Comparison of ENCODE assay signal across 8 cellular contexts in the genomic region with DNA sequence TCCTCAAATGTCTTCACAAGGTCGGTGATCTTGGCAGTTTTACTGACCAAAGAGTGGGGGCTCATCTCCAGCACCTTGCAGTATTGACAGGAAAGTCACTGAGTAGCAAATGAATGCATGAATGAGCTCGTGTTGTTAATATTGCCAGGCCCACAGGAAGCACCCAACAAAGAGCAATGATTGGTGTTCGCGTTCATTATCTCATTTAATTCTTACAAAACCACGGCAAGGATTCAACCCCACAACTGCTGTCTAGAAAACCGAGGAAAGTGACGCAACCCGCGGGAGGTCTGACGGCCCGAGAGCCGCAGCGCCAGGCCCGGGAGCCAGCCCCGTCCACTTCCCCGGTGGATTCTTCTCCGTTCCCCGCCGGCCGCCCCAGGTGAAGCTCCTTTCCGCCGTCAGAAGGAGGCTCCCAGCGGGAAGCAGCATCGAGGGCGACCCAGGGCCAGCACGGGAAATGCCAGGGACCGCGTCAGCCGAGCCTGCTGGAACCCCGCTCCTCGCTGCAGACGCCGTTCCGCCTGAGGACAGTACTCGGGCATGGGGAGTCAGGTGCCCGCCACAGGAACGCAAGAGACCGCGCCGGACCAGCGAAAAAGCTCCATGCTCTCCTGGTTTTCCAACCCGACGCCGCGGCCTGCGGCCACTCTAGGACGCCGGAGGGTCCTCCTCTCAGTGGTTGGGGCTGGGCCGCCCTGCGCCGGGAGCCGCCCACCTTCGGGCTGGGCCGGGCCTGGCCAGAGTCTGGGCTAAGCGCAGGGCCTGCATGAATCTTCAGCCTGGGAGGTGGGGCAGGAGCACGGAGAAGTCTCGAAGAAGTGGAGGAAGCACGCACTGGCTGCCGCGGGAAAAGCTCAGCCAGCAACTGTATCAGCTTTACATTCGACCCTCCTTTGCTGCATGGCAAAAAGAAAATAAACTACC. TPM values are rescaled to one million over a fixed set of nuclear protein-coding genes. Genes with fewer than 3 reads are reported as not detected.
DNase-seq lines count a peak whose midpoint lies in the region; ATAC-seq, FAIRE-seq and TF ChIP-seq lines count a peak whose summit lies in the region.

No MANE protein-coding gene starts in this region.

- no peaks in the 10 kb centered on the region for H3K27me3 Mint-ChIP-seq in CD14-positive monocyte (ENCODE audit: low read depth in 3 of 3)

- TF ChIP-seq CTCF in CD14-positive monocyte (IDR thresholded peaks at IDR 0.05) (no peak), left lung (IDR thresholded peaks at IDR 0.05) (no peak)

- ATAC-seq in HG03378 (IDR thresholded peaks at IDR 0.05; ENCODE audit: unreplicated experiment) (peak; percentile 48), left lung (peak; percentile 100)

- peak overlapping the region; percentile 90 to 92 for H3K4me3 Mint-ChIP-seq in CD14-positive monocyte

- H3K9me3 Mint-ChIP-seq in CD14-positive monocyte: peaks cover 0 to 1% (median 0%) of the 10 kb centered on the region in 7 donors

- DNase-seq in CD14-positive monocyte (ENCODE audit: low spot score) (peak; percentile 75), GM19239 (ENCODE audit: insufficient read length, low spot score) (peak; percentile 42), NCI-H524 treated with DMSO at 0.1 percent for 48 hours (lab: John Stamatoyannopoulos, UW) (peak; percentile 58), dermis microvascular lymphatic vessel endothelial cell (ENCODE audit: low read depth in 2 of 2) (peak; percentile 77 to 93), left lung (peak; percentile 94 to 95)
- peak; percentile 24 for DNase-seq in activated CD4-positive, alpha-beta T cell treated with anti-CD3 and anti-CD28 coated beads, Interleukin-2, amount 50 U/mL, for 1 hour
- peak; percentile 31 for DNase-seq in stimulated activated CD4-positive, alpha-beta T cell treated with anti-CD3 and anti-CD28 coated beads, Interleukin-4, amount 100 ng/mL, for 24 hours

- H3K27ac ChIP-seq in left lung: peak overlapping the region; percentile 94 to 96

- H3K27me3 ChIP-seq in left lung: no peaks in the 10 kb centered on the region

- H3K9me3 ChIP-seq in left lung: no peaks in the 10 kb centered on the region

- peaks cover 48% of the 10 kb centered on the region for H3K4me1 Mint-ChIP-seq in CD14-positive monocyte

- H3K4me1 ChIP-seq in left lung: peaks cover 0 to 22% of the 10 kb centered on the region in 2 donors

- H3K4me3 ChIP-seq in left lung: peak overlapping the region; percentile 58 to 80

- no peaks in the 10 kb centered on the region for H3K36me3 ChIP-seq in left lung

- peak; percentile 88 for FAIRE-seq in GM19239 (lab: Jason Lieb, UNC)

- no peaks in the 10 kb centered on the region for H3K36me3 Mint-ChIP-seq in CD14-positive monocyte

- intact Hi-C loops in CD14-positive monocyte (cut with micrococcal nuclease): loop anchor here in 1 of 2 donors (10.0 kb wide), 1 partner anchor 127 kb away; no protein-coding TSS in a partner anchor
- intact Hi-C loops in left lung (cut with DNase I): no loop called here

- peak overlapping the region; percentile 90 to 97 (median 94) for H3K27ac Mint-ChIP-seq in CD14-positive monocyte

RNA-seq across cellular contexts. Expression of gene FER, which starts 19.8 kb away (rescaled TPM):
- 10 to 100 TPM in 1 of 2 donors, 1 to 10 TPM in 1; 6.2 to 14.7 TPM for polyA plus RNA-seq in CD14-positive monocyte
- total RNA-seq in dermis microvascular lymphatic vessel endothelial cell: 11.7 and 12.3 TPM in 2 replicates
- total RNA-seq in left lung: 10 to 100 TPM; 26.0 to 27.0 TPM

Comparison
In these comparisons a context has a peak if more than half of its experiments do, and no peak if none do; other contexts are left out.
1. Peak in every context shown above with its lines: DNase-seq, ATAC-seq, H3K4me3 ChIP-seq and H3K27ac ChIP-seq.
2. DNase-seq: peak in every context shown above with its lines; median percentile 94 in left lung; 85 in dermis microvascular lymphatic vessel endothelial cell; 75 in CD14-positive monocyte; 58 in NCI-H524 treated with DMSO at 0.1 percent for 48 hours; 42 in GM19239; 31 in stimulated activated CD4-positive, alpha-beta T cell treated with anti-CD3 and anti-CD28 coated beads, Interleukin-4, amount 100 ng/mL, for 24 hours; 24 in activated CD4-positive, alpha-beta T cell treated with anti-CD3 and anti-CD28 coated beads, Interleukin-2, amount 50 U/mL, for 1 hour.